22 cellular contexts compared by ENCODE assay signal in genomic region chr9:94925751-94926456, GRCh38.
DNase-seq lines count a peak whose midpoint lies in the region; ATAC-seq and TF ChIP-seq lines count a peak whose summit lies in the region.
"Had no signal": no experiment of that assay in that cellular context is flagged by ENCODE, and none has a peak within 500 bp of the region (broad histone marks: within the 10 kb centered on the region; RNA-seq: fewer than 3 reads in every experiment).

No MANE protein-coding gene starts in this region.

- CTCF ChIA-PET in Panc1 (lab: Charles Lee) = no interaction called here

- H3K4me1 ChIP-seq in Panc1 (ENCODE audit: control insufficient read depth, insufficient read depth, low read length) (peaks cover 48% of the 10 kb centered on the region), lower lobe of right lung (peaks cover 51% of the 10 kb centered on the region), suprapubic skin (peaks cover 86% of the 10 kb centered on the region)

- TF ChIP-seq POLR2A in suprapubic skin (IDR thresholded peaks at IDR 0.05) = no peak

- in situ Hi-C loops in Panc1 (cut with HindIII; ENCODE audit: low pct_unique_long_range_greater_than_20kb, low sequenced_read_pairs) = no loop called here

- BruUV-seq in Panc1 (replicated peaks; lab: Mats Ljungman, UMichigan) = no TSS peak

- POLR2A ChIA-PET in Panc1 (lab: Charles Lee) = no interaction called here

- H3K27me3 Mint-ChIP-seq in chondrocyte (ENCODE audit: low read depth) = no peaks in the 10 kb centered on the region
- no peaks in the 10 kb centered on the region for H3K27me3 Mint-ChIP-seq in activated T-cell treated with anti-CD3 and anti-CD28 coated beads, Interleukin-2, amount 50 U/mL, for 72 hours (ENCODE audit: low read depth)
- H3K27me3 Mint-ChIP-seq: T-cell had no signal

- H3K9me3 ChIP-seq in Panc1 (ENCODE audit: control insufficient read depth, insufficient read depth, low read depth, low read length) (no peaks in the 10 kb centered on the region), lower lobe of right lung (no peaks in the 10 kb centered on the region), suprapubic skin (no peaks in the 10 kb centered on the region)
- H3K9me3 ChIP-seq: BE2C, thyroid gland had no signal

- H3K9me3 Mint-ChIP-seq in chondrocyte (ENCODE audit: low read depth) = no peaks in the 10 kb centered on the region
- H3K9me3 Mint-ChIP-seq in activated T-cell treated with anti-CD3 and anti-CD28 coated beads, Interleukin-2, amount 50 U/mL, for 72 hours = no peaks in the 10 kb centered on the region
- H3K9me3 Mint-ChIP-seq: HFFc6, T-cell had no signal

- no peak overlapping the region for H3K4me3 Mint-ChIP-seq in chondrocyte (ENCODE audit: unreplicated experiment)
- H3K4me3 Mint-ChIP-seq in activated T-cell treated with anti-CD3 and anti-CD28 coated beads, Interleukin-2, amount 50 U/mL, for 72 hours = no peak overlapping the region
- H3K4me3 Mint-ChIP-seq: HFFc6, T-cell had no signal

- H3K4me3 ChIP-seq in Panc1 (ENCODE audit: low read depth in 2 of 2, low read length in 2 of 2) (no peak overlapping the region), lower lobe of right lung (no peak overlapping the region), suprapubic skin (no peak overlapping the region)
- H3K4me3 ChIP-seq: thyroid gland had no signal

- no peak for ATAC-seq in Panc1
- peak; percentile 57 to 71 for ATAC-seq in lower lobe of right lung
- no peak for ATAC-seq in HG02870 (IDR thresholded peaks at IDR 0.05; ENCODE audit: unreplicated experiment)
- ATAC-seq in activated T-cell treated with anti-CD3 and anti-CD28 coated beads, Interleukin-2, amount 50 U/mL, for 72 hours (replicated peaks in 1 of 2) = no peak
- ATAC-seq: T-cell had no signal

- H3K27ac Mint-ChIP-seq in chondrocyte (ENCODE audit: unreplicated experiment) = peak overlapping the region; percentile 82
- no peak overlapping the region for H3K27ac Mint-ChIP-seq in activated T-cell treated with anti-CD3 and anti-CD28 coated beads, Interleukin-2, amount 50 U/mL, for 72 hours
- H3K27ac Mint-ChIP-seq: HFFc6, T-cell had no signal

- DNase-seq in Panc1 (ENCODE audit: low read depth, low spot score) = no peak
- no peak for DNase-seq in chondrocyte (ENCODE audit: low spot score)
- DNase-seq in lower lobe of right lung = peak; percentile 53
- no peak for DNase-seq in suprapubic skin (ENCODE audit: low spot score in 2 of 2)
- no peak for DNase-seq in activated T-cell treated with anti-CD3 and anti-CD28 coated beads, Interleukin-2, amount 50 U/mL, for 72 hours
- DNase-seq in DMS 273 treated with DMSO at 0.1 percent for 48 hours (lab: John Stamatoyannopoulos, UW) = no peak
- no peak for DNase-seq in cortex of kidney (lab: John Stamatoyannopoulos, UW)
- DNase-seq: activated CD4-positive, alpha-beta T cell treated with anti-CD3 and anti-CD28 coated beads, Interleukin-2, amount 50 U/mL, for 4 hours; activated gamma-delta T cell treated with Interleukin-2 at 50 U/mL for 16 hours; anterior cingulate cortex; BE2C; COR-L47; EL; HFFc6; hypothalamus; KG1; NCI-H2029; NCI-H510A; stimulated activated CD4-positive, alpha-beta T cell treated with anti-CD3 and anti-CD28 coated beads, Interleukin-15, amount 100 ng/mL, for 24 hours; T-cell; thyroid gland had no signal

- intact Hi-C loops in Panc1 (cut with micrococcal nuclease; ENCODE audit: unreplicated experiment) = no loop called here
- intact Hi-C loops in lower lobe of right lung (cut with DNase I) = no loop called here

- no peaks in the 10 kb centered on the region for H3K36me3 ChIP-seq in Panc1 (ENCODE audit: control insufficient read depth, insufficient read depth, low read length)
- H3K36me3 ChIP-seq in lower lobe of right lung = no peaks in the 10 kb centered on the region
- H3K36me3 ChIP-seq in suprapubic skin = no peaks in the 10 kb centered on the region
- H3K36me3 ChIP-seq: thyroid gland had no signal

- TF ChIP-seq EP300 in suprapubic skin (IDR thresholded peaks at IDR 0.05) = no peak

- H3K27ac ChIP-seq in Panc1 (ENCODE audit: low read length) (peak overlapping the region; percentile 98), lower lobe of right lung (peak overlapping the region; percentile 60), suprapubic skin (peak overlapping the region; percentile 74)
- H3K27ac ChIP-seq: thyroid gland had no signal

- peaks cover 27% of the 10 kb centered on the region for H3K36me3 Mint-ChIP-seq in chondrocyte (ENCODE audit: low read depth)
- H3K36me3 Mint-ChIP-seq in activated T-cell treated with anti-CD3 and anti-CD28 coated beads, Interleukin-2, amount 50 U/mL, for 72 hours (ENCODE audit: insufficient read depth in 2 of 2) = no peaks in the 10 kb centered on the region

- no peaks in the 10 kb centered on the region for H3K27me3 ChIP-seq in Panc1 (ENCODE audit: control insufficient read depth, insufficient read depth, low read length)
- H3K27me3 ChIP-seq in lower lobe of right lung (ENCODE audit: low read depth) = no peaks in the 10 kb centered on the region
- no peaks in the 10 kb centered on the region for H3K27me3 ChIP-seq in suprapubic skin
- H3K27me3 ChIP-seq: BE2C, thyroid gland had no signal

- H3K4me1 Mint-ChIP-seq in chondrocyte (ENCODE audit: low read depth) = peaks cover 82% of the 10 kb centered on the region
- no peaks in the 10 kb centered on the region for H3K4me1 Mint-ChIP-seq in activated T-cell treated with anti-CD3 and anti-CD28 coated beads, Interleukin-2, amount 50 U/mL, for 72 hours (ENCODE audit: low read depth)
- H3K4me1 Mint-ChIP-seq: T-cell had no signal

- 68% methylated on average over 10 of the region's 10 CpGs for WGBS in suprapubic skin

- no peak for TF ChIP-seq CTCF in Panc1 (IDR thresholded peaks at IDR 0.05)
- no peak for TF ChIP-seq CTCF in chondrocyte (IDR thresholded peaks at IDR 0.05)
- no peak for TF ChIP-seq CTCF in lower lobe of right lung (IDR thresholded peaks at IDR 0.05)
- no peak for TF ChIP-seq CTCF in suprapubic skin (IDR thresholded peaks at IDR 0.05)

Comparison
In these comparisons a context has a peak if more than half of its experiments do, and no peak if none do; other contexts are left out.
1. ATAC-seq: peak in lower lobe of right lung (2 of 2); none in Panc1 (single experiment), HG02870 (single experiment) and activated T-cell treated with anti-CD3 and anti-CD28 coated beads, Interleukin-2, amount 50 U/mL, for 72 hours (0 of 2).
2. Peak in every context shown above with its lines, with median percentiles within 50 percentile points of each other: H3K27ac ChIP-seq.